Comparison of ENCODE assay signal across 27 cellular contexts in genomic region chr4:2607822-2608221, GRCh38.
"Had no signal": no experiment of that assay in that cellular context is flagged by ENCODE, and none has a peak within 500 bp of the region (broad histone marks: within the 10 kb centered on the region; RNA-seq: fewer than 3 reads in every experiment).

No MANE protein-coding gene starts in this region.

- H3K4me3 ChIP-seq: coronary artery, dorsolateral prefrontal cortex, gastroesophageal sphincter, hepatocyte, neural progenitor cell, right atrium auricular region, transverse colon, uterus had no signal

- H3K27me3 Mint-ChIP-seq: activated B cell treated with CpG ODN at 0.5 μM for 24 hours; activated CD8-positive, alpha-beta T cell treated with anti-CD3 and anti-CD28 coated beads for 36 hours; activated naive CD8-positive, alpha-beta T cell; naive B cell had no signal

- ATAC-seq: activated CD8-positive, alpha-beta T cell treated with anti-CD3 and anti-CD28 coated beads for 36 hours; activated T-cell treated with anti-CD3 and anti-CD28 coated beads, Interleukin-2, amount 50 U/mL, for 4 hours; gastroesophageal sphincter had no signal

- H3K4me1 ChIP-seq: parathyroid adenoma had no signal

- H3K36me3 Mint-ChIP-seq: naive B cell had no signal

- H3K27me3 ChIP-seq: dorsolateral prefrontal cortex, gastroesophageal sphincter, hepatocyte, neural progenitor cell, right atrium auricular region, transverse colon, uterus had no signal

- H3K4me3 Mint-ChIP-seq: activated B cell treated with CpG ODN at 0.5 μM for 24 hours; activated CD8-positive, alpha-beta T cell treated with anti-CD3 and anti-CD28 coated beads for 36 hours; activated naive CD8-positive, alpha-beta T cell; activated T-cell treated with anti-CD3 and anti-CD28 coated beads, Interleukin-2, amount 50 U/mL, for 4 hours; mesothelial cell of epicardium; neural progenitor cell had no signal

- H3K36me3 ChIP-seq: gastroesophageal sphincter, neural progenitor cell, right atrium auricular region, transverse colon, uterus had no signal

- H3K27ac Mint-ChIP-seq: activated B cell treated with CpG ODN at 0.5 μM for 24 hours; activated CD8-positive, alpha-beta T cell treated with anti-CD3 and anti-CD28 coated beads for 36 hours; activated naive CD8-positive, alpha-beta T cell; activated T-helper 2 cell treated with anti-CD3 and anti-CD28 coated beads, Interferon-gamma antibody, Interleukin-2, Interleukin-4, amounts not matched to agents 10 μg/mL and 5 μg/mL and 100 μg/mL, durations not matched to agents 14 hours and 24 hours and 36 hours; mesothelial cell of epicardium; naive B cell; neural progenitor cell had no signal

- H2AFZ ChIP-seq: hepatocyte, neural progenitor cell, parathyroid adenoma had no signal

- H3K27ac ChIP-seq: coronary artery, gastroesophageal sphincter, hepatocyte, neural progenitor cell, parathyroid adenoma, right atrium auricular region, transverse colon, uterus had no signal

- H3K4me2 ChIP-seq: hepatocyte, neural progenitor cell had no signal

- H3K9me3 ChIP-seq: gastroesophageal sphincter, right atrium auricular region, transverse colon, uterus had no signal

- H3K9ac ChIP-seq: neural progenitor cell, parathyroid adenoma had no signal

- H3K9me3 Mint-ChIP-seq: activated B cell treated with CpG ODN at 0.5 μM for 24 hours; activated CD8-positive, alpha-beta T cell treated with anti-CD3 and anti-CD28 coated beads for 36 hours; activated T-cell treated with anti-CD3 and anti-CD28 coated beads, Interleukin-2, amount 50 U/mL, for 4 hours; activated T-helper 2 cell treated with anti-CD3 and anti-CD28 coated beads, Interferon-gamma antibody, Interleukin-2, Interleukin-4, amounts not matched to agents 10 μg/mL and 5 μg/mL and 100 μg/mL, durations not matched to agents 14 hours and 24 hours and 36 hours; mesothelial cell of epicardium; naive B cell; neural progenitor cell had no signal

- DNase-seq: activated B cell treated with CpG ODN at 0.5 μM for 24 hours; activated CD4-positive, alpha-beta T cell treated with anti-CD3 and anti-CD28 coated beads, Interleukin-2, amount 50 U/mL, for 1 hour; activated CD8-positive, alpha-beta T cell treated with anti-CD3 and anti-CD28 coated beads for 36 hours; activated naive CD4-positive, alpha-beta T cell treated with Interleukin-2 at 50 U/mL for 16 hours; activated T-cell treated with anti-CD3 and anti-CD28 coated beads, Interleukin-2, amount 50 U/mL, for 4 hours; anterior cingulate cortex; dorsolateral prefrontal cortex; effector memory CD4-positive, alpha-beta T cell; erythroblast; left cardiac atrium; naive B cell; occipital lobe; stimulated activated CD4-positive, alpha-beta T cell treated with anti-CD3 and anti-CD28 coated beads, Interleukin-15, amount 100 ng/mL, for 24 hours; stimulated activated CD4-positive, alpha-beta T cell treated with anti-CD3 and anti-CD28 coated beads, Interleukin-2, amount 100 ng/mL, for 24 hours; stimulated activated naive CD4-positive, alpha-beta T cell treated with Interleukin-2 at 50 U/mL for 16 hours; T-helper 2 cell; transverse colon; uterus had no signal
